Comparison of ENCODE assay signal across 8 cellular contexts in genomic region chr10:35090162-35090954, GRCh38. TPM values are rescaled to one million over a fixed set of nuclear protein-coding genes. Genes with fewer than 3 reads are reported as not detected.
DNase-seq lines count a peak whose midpoint lies in the region; ATAC-seq and TF ChIP-seq lines count a peak whose summit lies in the region.

Gene CUL2 (minus strand): TSS chr10:35090341. CDS start chr10:35071317, 19,024 bp downstream.

- peak within 1 kb of the TSS; percentile 94 to 96 for H3K27ac Mint-ChIP-seq in activated naive CD4-positive, alpha-beta T cell treated with anti-CD3 and anti-CD28 coated beads, Interleukin-2, amount 50 U/mL, for 72 hours

- CTCF ChIA-PET in GM10248 (lab: Yijun Ruan, JAX), result interaction anchor here (1.1 to 2.1 kb wide), 4 partner anchors 9 to 128 kb away, joined by 3 to 7 read pairs (median 5); no protein-coding TSS in a partner anchor

- no peaks in the 10 kb centered on the region for H3K9me3 Mint-ChIP-seq in activated naive CD4-positive, alpha-beta T cell treated with anti-CD3 and anti-CD28 coated beads, Interleukin-2, amount 50 U/mL, for 72 hours

- POLR2A ChIA-PET in GM10248 (lab: Yijun Ruan, JAX), result no interaction called here

- TF ChIP-seq CTCF in GM10248 (IDR thresholded peaks at IDR 0.05; ENCODE audit: control extremely low read depth, extremely low read depth, low read depth, missing control alignments), result no peak
- TF ChIP-seq CTCF in omental fat pad (IDR thresholded peaks at IDR 0.05), result no peak

- peaks cover 7 to 18% of the 10 kb centered on the region in 2 donors for H3K36me3 Mint-ChIP-seq in activated naive CD4-positive, alpha-beta T cell treated with anti-CD3 and anti-CD28 coated beads, Interleukin-2, amount 50 U/mL, for 72 hours

- DNase-seq in GM10248 (ENCODE audit: extremely low spot score), result peak; percentile 94
- peak; percentile 83 for DNase-seq in NCI-H1092 (lab: John Stamatoyannopoulos, UW)
- DNase-seq in SKM-1 (lab: John Stamatoyannopoulos, UW; ENCODE audit: unreplicated experiment), result peak; percentile 79
- peak; percentile 90 to 94 for DNase-seq in activated naive CD4-positive, alpha-beta T cell treated with anti-CD3 and anti-CD28 coated beads, Interleukin-2, amount 50 U/mL, for 72 hours (ENCODE audit: low spot score in 2 of 2)
- peak; percentile 93 for DNase-seq in glomerular visceral epithelial cell (ENCODE audit: extremely low spot score)
- peak; percentile 70 for DNase-seq in omental fat pad (ENCODE audit: low spot score)

- ATAC-seq in HG02610 (IDR thresholded peaks at IDR 0.05; ENCODE audit: unreplicated experiment), result peak; percentile 94
- peak; percentile 96 to 99 for ATAC-seq in activated naive CD4-positive, alpha-beta T cell treated with anti-CD3 and anti-CD28 coated beads, Interleukin-2, amount 50 U/mL, for 72 hours
- ATAC-seq in omental fat pad (ENCODE audit: low FRiP score), result peak; percentile 97

- H3K27ac ChIP-seq in temporal lobe (ENCODE audit: low read depth, low read length), result peak within 1 kb of the TSS; percentile 80

RNA-seq across cellular contexts. Expression of gene CUL2, which starts in this region (rescaled TPM):
- 10 to 100 TPM; 43.8 to 45.9 TPM for total RNA-seq in activated naive CD4-positive, alpha-beta T cell treated with anti-CD3 and anti-CD28 coated beads, Interleukin-2, amount 50 U/mL, for 72 hours
- total RNA-seq in omental fat pad (10 to 100 TPM; 16.5 to 20.2 (median 17.7) TPM), temporal lobe (45.0 TPM)

Comparison
In these comparisons a context has a peak if more than half of its experiments do, and no peak if none do; other contexts are left out.
1. Peak in every context shown above with its lines: DNase-seq, ATAC-seq and H3K27ac ChIP-seq.